In the genomic region with DNA sequence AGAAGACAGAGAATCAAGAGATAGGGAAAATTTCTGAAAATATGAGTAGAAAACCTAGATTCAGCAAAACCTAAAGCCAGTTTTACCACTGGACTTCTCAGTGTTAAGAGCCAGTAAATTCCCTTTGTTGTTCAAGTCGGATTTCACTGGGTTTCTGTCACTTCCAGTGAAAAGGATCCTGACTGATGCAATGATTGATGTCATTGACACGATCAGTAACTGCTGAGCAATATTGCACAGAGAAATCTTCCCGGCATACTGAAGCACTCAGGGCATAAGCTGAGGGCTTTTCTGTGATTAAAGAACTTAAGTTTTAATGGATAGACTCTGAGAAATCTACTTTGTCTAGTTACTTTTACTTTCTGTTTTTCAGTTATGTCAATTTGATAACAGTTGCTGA, we compare ENCODE assay signal across 13 cellular contexts.
DNase-seq lines count a peak whose midpoint lies in the region; ATAC-seq and TF ChIP-seq lines count a peak whose summit lies in the region.
"Had no signal": no experiment of that assay in that cellular context is flagged by ENCODE, and none has a peak within 500 bp of the region (broad histone marks: within the 10 kb centered on the region; RNA-seq: fewer than 3 reads in every experiment).

No MANE protein-coding gene starts in this region.

- no peak overlapping the region for H2BK120ac ChIP-seq in mesendoderm (ENCODE audit: low read depth, low read length)

- no peak overlapping the region for H3K4me2 ChIP-seq in mesendoderm (ENCODE audit: low read length)

- H3K27me3 ChIP-seq in HL-60 (ENCODE audit: insufficient read depth, poor library complexity, severe bottlenecking) (no peaks in the 10 kb centered on the region), mesendoderm (ENCODE audit: insufficient read depth, low read length, poor library complexity) (no peaks in the 10 kb centered on the region)

- WGBS in mesendoderm (ENCODE audit: extremely low coverage, insufficient coverage, low lambda C conversion rate): no CpG with 5 or more reads among the region's 3 CpGs

- intact Hi-C loops in posterior cingulate gyrus (cut with DNase I): loop anchor here (10.0 kb wide), 1 partner anchor 113 kb away; no protein-coding TSS in a partner anchor

- peak; percentile 10 for DNase-seq in AG09309 (ENCODE audit: low read depth)
- DNase-seq in HL-60 (ENCODE audit: low read depth in 1 of 2, low spot score in 1 of 2): peak in 1 of 2 experiments; percentile 13
- DNase-seq in mesendoderm: peak; percentile 43
- no peak for DNase-seq in type B pancreatic cell (ENCODE audit: extremely low spot score, unreplicated experiment)
- DNase-seq in posterior cingulate gyrus: no peak
- DNase-seq in GM19240 (ENCODE audit: insufficient read length, low spot score): no peak
- DNase-seq: H7; KBM-7; NCI-H1930; stimulated activated CD4-positive, alpha-beta T cell treated with anti-CD3 and anti-CD28 coated beads, Interleukin-15, amount 100 ng/mL, for 24 hours had no signal

- TF ChIP-seq CTCF in AG09309 (IDR thresholded peaks at IDR 0.05; ENCODE audit: control insufficient read depth, insufficient read depth, low read depth, low read length, missing control alignments) (no peak), HL-60 (IDR thresholded peaks at IDR 0.05; ENCODE audit: insufficient read depth, low read length) (no peak), type B pancreatic cell (conservative IDR thresholded peaks at IDR 0.05) (no peak)

- peaks cover 25% of the 10 kb centered on the region for H3K4me1 Mint-ChIP-seq in type B pancreatic cell (ENCODE audit: unreplicated experiment)

- H3K9me3 Mint-ChIP-seq in type B pancreatic cell: no peaks in the 10 kb centered on the region
- H3K9me3 Mint-ChIP-seq: neural crest cell had no signal

- no peak overlapping the region for H2BK15ac ChIP-seq in mesendoderm (replicated peaks; ENCODE audit: low read depth)

- H3K79me2 ChIP-seq in mesendoderm (ENCODE audit: control insufficient read depth, insufficient read depth, low read length): no peaks in the 10 kb centered on the region

- H3K27ac ChIP-seq in HL-60 (replicated peaks) (peak overlapping the region; percentile 96), cingulate gyrus (ENCODE audit: low read depth, low read length) (peak overlapping the region; percentile 16), mesendoderm (ENCODE audit: low read depth, low read length) (no peak overlapping the region)

- H3K4me3 ChIP-seq in AG09309 (ENCODE audit: control insufficient read depth, low read depth, low read length): no peak overlapping the region
- H3K4me3 ChIP-seq in HL-60 (replicated peaks; ENCODE audit: insufficient read depth, low read length): no peak overlapping the region
- no peak overlapping the region for H3K4me3 ChIP-seq in mesendoderm (ENCODE audit: low read length)

- no peak overlapping the region for H4K8ac ChIP-seq in mesendoderm (ENCODE audit: low read depth, low read length)

- H3K27me3 Mint-ChIP-seq in type B pancreatic cell: peaks cover 17% of the 10 kb centered on the region

- no peak overlapping the region for H3K27ac Mint-ChIP-seq in type B pancreatic cell

- no peak overlapping the region for H4K5ac ChIP-seq in mesendoderm (ENCODE audit: low read length)

- H3K18ac ChIP-seq in mesendoderm (ENCODE audit: low read length): no peak overlapping the region

- H3K56ac ChIP-seq in mesendoderm (ENCODE audit: low read length): no peak overlapping the region

- peak overlapping the region; percentile 36 for H3K4ac ChIP-seq in mesendoderm (ENCODE audit: low read depth, low read length)

- ATAC-seq in GM18519 (IDR thresholded peaks at IDR 0.05; ENCODE audit: low FRiP score, unreplicated experiment): no peak

- no peak overlapping the region for H3K9ac ChIP-seq in mesendoderm (ENCODE audit: low read length)

- H3K79me1 ChIP-seq in mesendoderm (ENCODE audit: low read length): no peaks in the 10 kb centered on the region

- no peak overlapping the region for H3K4me3 Mint-ChIP-seq in type B pancreatic cell
- H3K4me3 Mint-ChIP-seq: neural crest cell had no signal

- no peak overlapping the region for H2AK5ac ChIP-seq in mesendoderm (ENCODE audit: low read length)

- no peaks in the 10 kb centered on the region for H3K36me3 ChIP-seq in mesendoderm (ENCODE audit: control insufficient read depth, insufficient read depth, low read length)

- H3K4me1 ChIP-seq in mesendoderm (ENCODE audit: control insufficient read depth, low read depth, low read length): peaks cover 7% of the 10 kb centered on the region

- no peak overlapping the region for H3K23ac ChIP-seq in mesendoderm (ENCODE audit: low read length)

- no peak overlapping the region for H2BK5ac ChIP-seq in mesendoderm (ENCODE audit: low read length)

- H3K36me3 Mint-ChIP-seq in type B pancreatic cell: peaks cover under 1% of the 10 kb centered on the region

Comparison
In these comparisons a context has a peak if more than half of its experiments do, and no peak if none do; other contexts are left out.
1. DNase-seq: peak in AG09309 (single experiment) and mesendoderm (single experiment); none in type B pancreatic cell (single experiment), posterior cingulate gyrus (0 of 10) and GM19240 (single experiment).